In the genomic region with DNA sequence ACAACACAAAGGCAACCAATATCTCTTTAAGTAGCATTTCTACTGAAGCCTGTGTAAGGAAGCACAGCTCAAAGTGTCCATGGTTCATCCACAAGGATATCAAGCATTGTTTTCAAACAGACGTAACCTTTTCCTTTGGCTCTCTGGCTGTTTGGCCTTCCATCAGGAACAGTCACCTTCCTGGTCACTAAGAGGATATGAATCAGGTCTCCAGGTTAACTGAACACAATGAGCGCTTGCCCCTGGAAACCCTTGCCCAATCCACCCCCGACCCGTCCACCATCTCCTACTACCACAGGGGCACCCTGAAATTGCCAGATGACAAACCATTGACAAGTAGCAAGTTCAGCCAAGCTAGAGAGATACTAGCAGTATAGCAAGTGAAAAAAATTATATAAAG, we compare ENCODE assay signal across 13 cellular contexts.
"Had no signal": no experiment of that assay in that cellular context is flagged by ENCODE, and none has a peak within 500 bp of the region (broad histone marks: within the 10 kb centered on the region; RNA-seq: fewer than 3 reads in every experiment).

No MANE protein-coding gene starts in this region.

- FAIRE-seq: frontal cortex, TTC549 had no signal

- H3K27ac ChIP-seq: body of pancreas, dorsolateral prefrontal cortex, psoas muscle had no signal

- ATAC-seq: body of pancreas had no signal

- H3K4me3 ChIP-seq: body of pancreas, dorsolateral prefrontal cortex, psoas muscle had no signal

- H3K4me1 ChIP-seq: body of pancreas, psoas muscle had no signal

- DNase-seq: activated CD4-positive, alpha-beta T cell treated with anti-CD3 and anti-CD28 coated beads, Interleukin-2, amount 50 U/mL, for 4 hours; activated CD4-positive, CD25-positive, alpha-beta regulatory T cell; activated naive CD4-positive, alpha-beta T cell treated with anti-CD3 and anti-CD28 coated beads, Interleukin-2, amount 50 U/mL, for 16 hours; activated T-cell treated with anti-CD3 and anti-CD28 coated beads, Interleukin-2, amount 50 U/mL, for 1 hour; body of pancreas; dorsolateral prefrontal cortex; hippocampal formation; kidney glomerular epithelial cell; mesendoderm; psoas muscle; stimulated activated CD4-positive, alpha-beta T cell treated with anti-CD3 and anti-CD28 coated beads, Interleukin-4, amount 100 ng/mL, for 24 hours had no signal

- H3K9me3 ChIP-seq: body of pancreas, psoas muscle had no signal

- H3K27me3 ChIP-seq: body of pancreas, dorsolateral prefrontal cortex had no signal
